1 cellular context compared by ENCODE assay signal in genomic region chr4:128682942-128683666, GRCh38.
TF ChIP-seq lines count a peak whose summit lies in the region.

No MANE protein-coding gene starts in this region.

TF ChIP-seq in IMR-90, 13 proteins besides CTCF, POLR2A, EP300 and RAD21 (continued from another document):
- no peak for TF ChIP-seq MAFK (IDR thresholded peaks at IDR 0.05; ENCODE audit: low read depth, low read length)
